Comparison of ENCODE assay signal across 23 cellular contexts in the genomic region with DNA sequence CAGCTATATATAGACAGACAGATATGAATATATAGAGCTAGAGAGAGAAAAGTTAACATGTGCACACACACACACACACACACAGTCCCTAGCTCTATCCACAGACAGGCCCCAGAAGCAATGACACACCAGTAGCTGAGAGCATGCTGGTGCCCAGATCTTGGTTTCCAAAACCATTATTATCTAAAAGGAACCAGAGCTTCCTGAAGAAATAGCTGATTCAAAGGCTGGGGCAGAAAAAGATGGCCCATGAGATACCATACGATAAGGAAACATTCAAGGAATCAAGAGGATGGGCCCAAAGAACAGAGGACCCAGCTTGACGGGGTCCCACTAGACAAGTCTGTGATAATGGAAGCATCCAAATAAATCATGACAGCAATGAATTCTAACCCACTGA.
"Had no signal": no experiment of that assay in that cellular context is flagged by ENCODE, and none has a peak within 500 bp of the region (broad histone marks: within the 10 kb centered on the region; RNA-seq: fewer than 3 reads in every experiment).

No MANE protein-coding gene starts in this region.

- DNase-seq: activated CD4-positive, alpha-beta T cell treated with anti-CD3 and anti-CD28 coated beads, Interleukin-2, amount 50 U/mL, for 4 hours; activated CD8-positive, alpha-beta memory T cell treated with anti-CD3 and anti-CD28 coated beads for 24 hours; activated CD8-positive, alpha-beta memory T cell treated with anti-CD3 and anti-CD28 coated beads, Interleukin-2, amount 50 U/mL, for 4 hours; activated naive CD4-positive, alpha-beta T cell treated with Interleukin-2 at 50 U/mL for 16 hours; activated naive CD8-positive, alpha-beta T cell treated with anti-CD3 and anti-CD28 coated beads for 36 hours; activated T-cell treated with anti-CD3 and anti-CD28 coated beads, Interleukin-2, amount 50 U/mL, for 4 hours; dorsolateral prefrontal cortex; effector memory CD8-positive, alpha-beta T cell; heart left ventricle; kidney; lower lobe of right lung; naive thymus-derived CD4-positive, alpha-beta T cell; occipital lobe; small intestine; stimulated activated CD4-positive, alpha-beta T cell treated with anti-CD3 and anti-CD28 coated beads, Interleukin-2, amount 100 ng/mL, for 24 hours; stimulated activated naive CD8-positive, alpha-beta T cell treated with anti-CD3 and anti-CD28 coated beads, Interleukin-15, amount 100 ng/mL, for 72 hours; T1000; tibial artery had no signal

- ATAC-seq: activated T-cell treated with anti-CD3 and anti-CD28 coated beads, Interleukin-2, amount 50 U/mL, for 4 hours; effector memory CD8-positive, alpha-beta T cell; heart left ventricle; left lobe of liver; lower lobe of right lung; naive thymus-derived CD4-positive, alpha-beta T cell; sciatic nerve; stimulated activated effector memory CD8-positive, alpha-beta T cell treated with anti-CD3 and anti-CD28 coated beads, Interleukin-12 subunit alpha, Interleukin-12 subunit beta, amount 100 ng/mL, for 72 hours; stimulated activated naive CD8-positive, alpha-beta T cell treated with anti-CD3 and anti-CD28 coated beads, Interleukin-15, amount 100 ng/mL, for 72 hours; WTC11 had no signal

- H3K27ac ChIP-seq: breast epithelium, dorsolateral prefrontal cortex, heart left ventricle, lower lobe of right lung, tibial artery had no signal
